Comparison of ENCODE assay signal across 2 cellular contexts in genomic region chr10:4006848-4007247, GRCh38.
A peak's percentile ranks its signal among the peaks of the same experiment; 100 is the strongest.
TF ChIP-seq lines count a peak whose summit lies in the region.

No MANE protein-coding gene starts in this region.

TF ChIP-seq in K562, 482 proteins besides CTCF, POLR2A, EP300 and RAD21 (continued from another document):
- TF ChIP-seq, protein P1, sequence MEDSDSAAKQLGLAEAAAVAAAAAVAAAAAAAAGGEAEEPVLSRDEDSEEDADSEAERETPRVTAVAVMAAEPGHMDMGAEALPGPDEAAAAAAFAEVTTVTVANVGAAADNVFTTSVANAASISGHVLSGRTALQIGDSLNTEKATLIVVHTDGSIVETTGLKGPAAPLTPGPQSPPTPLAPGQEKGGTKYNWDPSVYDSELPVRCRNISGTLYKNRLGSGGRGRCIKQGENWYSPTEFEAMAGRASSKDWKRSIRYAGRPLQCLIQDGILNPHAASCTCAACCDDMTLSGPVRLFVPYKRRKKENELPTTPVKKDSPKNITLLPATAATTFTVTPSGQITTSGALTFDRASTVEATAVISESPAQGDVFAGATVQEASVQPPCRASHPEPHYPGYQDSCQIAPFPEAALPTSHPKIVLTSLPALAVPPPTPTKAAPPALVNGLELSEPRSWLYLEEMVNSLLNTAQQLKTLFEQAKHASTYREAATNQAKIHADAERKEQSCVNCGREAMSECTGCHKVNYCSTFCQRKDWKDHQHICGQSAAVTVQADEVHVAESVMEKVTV (CRISPR knock-in tag; IDR thresholded peaks at IDR 0.05) = no peak
- TF ChIP-seq CREM (IDR thresholded peaks at IDR 0.05; ENCODE audit: low read depth) (peak; percentile 41; the same call in 1 of the 2 replicates), CEBPG (CRISPR knock-in tag; IDR thresholded peaks at IDR 0.05) (peak; percentile 39; the same call in 1 of the 2 replicates), CEBPG (tag; conservative IDR thresholded peaks at IDR 0.05 in 1 of 2, IDR thresholded peaks at IDR 0.05 in 1 of 2) (peak in 1 of 2 experiments; percentile 62; a peak in 2 of 4 replicates), SOX6 (IDR thresholded peaks at IDR 0.05) (peak; percentile 28; the same call in 1 of the 2 replicates), ILK (tag; IDR thresholded peaks at IDR 0.05; ENCODE audit: borderline replicate concordance, low read depth) (no peak), KDM1A (IDR thresholded peaks at IDR 0.05) (no peak), ZNF324 (CRISPR knock-in tag; IDR thresholded peaks at IDR 0.05) (no peak), SAFB (IDR thresholded peaks at IDR 0.05; ENCODE audit: borderline replicate concordance, low read depth, low read length) (no peak), ERF (CRISPR knock-in tag; IDR thresholded peaks at IDR 0.05) (no peak), SMAD2 (IDR thresholded peaks at IDR 0.05; ENCODE audit: low read depth, low read length) (no peak), ZBTB49 (CRISPR knock-in tag; IDR thresholded peaks at IDR 0.05; ENCODE audit: borderline replicate concordance) (no peak), FUS (optimal IDR thresholded peaks at IDR 0.05; ENCODE audit: low read depth, low read length) (no peak), NEUROD1 (IDR thresholded peaks at IDR 0.05; ENCODE audit: borderline replicate concordance, low read depth, low read length, partially characterized antibody) (no peak), GABPA (tag; conservative IDR thresholded peaks at IDR 0.05; ENCODE audit: low read depth) (no peak), TCFL5 (CRISPR knock-in tag; conservative IDR thresholded peaks at IDR 0.05) (no peak), ZKSCAN8 (CRISPR knock-in tag; IDR thresholded peaks at IDR 0.05) (no peak), ZNF263 (CRISPR knock-in tag; IDR thresholded peaks at IDR 0.05; ENCODE audit: borderline replicate concordance) (no peak), PHB2 (IDR thresholded peaks at IDR 0.05; ENCODE audit: low read depth) (no peak)
- TF ChIP-seq, protein P2, sequence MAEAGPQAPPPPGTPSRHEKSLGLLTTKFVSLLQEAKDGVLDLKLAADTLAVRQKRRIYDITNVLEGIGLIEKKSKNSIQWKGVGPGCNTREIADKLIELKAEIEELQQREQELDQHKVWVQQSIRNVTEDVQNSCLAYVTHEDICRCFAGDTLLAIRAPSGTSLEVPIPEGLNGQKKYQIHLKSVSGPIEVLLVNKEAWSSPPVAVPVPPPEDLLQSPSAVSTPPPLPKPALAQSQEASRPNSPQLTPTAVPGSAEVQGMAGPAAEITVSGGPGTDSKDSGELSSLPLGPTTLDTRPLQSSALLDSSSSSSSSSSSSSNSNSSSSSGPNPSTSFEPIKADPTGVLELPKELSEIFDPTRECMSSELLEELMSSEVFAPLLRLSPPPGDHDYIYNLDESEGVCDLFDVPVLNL (CRISPR knock-in tag; IDR thresholded peaks at IDR 0.05; ENCODE audit: low read depth) = no peak
TF ChIP-seq in K562: peak in this region for 5.

TF ChIP-seq in WTC11, 78 proteins besides CTCF, POLR2A, EP300 and RAD21 (continued from another document):
- TF ChIP-seq, protein P2 (CRISPR knock-in tag; IDR thresholded peaks at IDR 0.05; ENCODE audit: borderline replicate concordance, low read depth) = no peak
- TF ChIP-seq ZNF532 (CRISPR knock-in tag; IDR thresholded peaks at IDR 0.05; ENCODE audit: borderline replicate concordance) (no peak), MXD4 (CRISPR knock-in tag; IDR thresholded peaks at IDR 0.05; ENCODE audit: borderline replicate concordance) (no peak), IRF1 (CRISPR knock-in tag; IDR thresholded peaks at IDR 0.05) (no peak), EMX1 (CRISPR knock-in tag; IDR thresholded peaks at IDR 0.05) (no peak), ZNF263 (CRISPR knock-in tag; IDR thresholded peaks at IDR 0.05; ENCODE audit: low read depth) (no peak), RELA (CRISPR knock-in tag; IDR thresholded peaks at IDR 0.05; ENCODE audit: borderline replicate concordance) (no peak), CDX4 (CRISPR knock-in tag; IDR thresholded peaks at IDR 0.05; ENCODE audit: borderline replicate concordance) (no peak), NR1H2 (CRISPR knock-in tag; IDR thresholded peaks at IDR 0.05) (no peak), ZNF425 (CRISPR knock-in tag; conservative IDR thresholded peaks at IDR 0.05) (no peak), HMGA2 (CRISPR knock-in tag; IDR thresholded peaks at IDR 0.05) (no peak), PRRX2 (CRISPR knock-in tag; IDR thresholded peaks at IDR 0.05) (no peak), NR3C1 (CRISPR knock-in tag; conservative IDR thresholded peaks at IDR 0.05; ENCODE audit: low read depth) (no peak), JAZF1 (CRISPR knock-in tag; IDR thresholded peaks at IDR 0.05) (no peak)
- TF ChIP-seq, protein P3, sequence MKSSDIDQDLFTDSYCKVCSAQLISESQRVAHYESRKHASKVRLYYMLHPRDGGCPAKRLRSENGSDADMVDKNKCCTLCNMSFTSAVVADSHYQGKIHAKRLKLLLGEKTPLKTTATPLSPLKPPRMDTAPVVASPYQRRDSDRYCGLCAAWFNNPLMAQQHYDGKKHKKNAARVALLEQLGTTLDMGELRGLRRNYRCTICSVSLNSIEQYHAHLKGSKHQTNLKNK (CRISPR knock-in tag; IDR thresholded peaks at IDR 0.05) = no peak
- TF ChIP-seq, protein P4, sequence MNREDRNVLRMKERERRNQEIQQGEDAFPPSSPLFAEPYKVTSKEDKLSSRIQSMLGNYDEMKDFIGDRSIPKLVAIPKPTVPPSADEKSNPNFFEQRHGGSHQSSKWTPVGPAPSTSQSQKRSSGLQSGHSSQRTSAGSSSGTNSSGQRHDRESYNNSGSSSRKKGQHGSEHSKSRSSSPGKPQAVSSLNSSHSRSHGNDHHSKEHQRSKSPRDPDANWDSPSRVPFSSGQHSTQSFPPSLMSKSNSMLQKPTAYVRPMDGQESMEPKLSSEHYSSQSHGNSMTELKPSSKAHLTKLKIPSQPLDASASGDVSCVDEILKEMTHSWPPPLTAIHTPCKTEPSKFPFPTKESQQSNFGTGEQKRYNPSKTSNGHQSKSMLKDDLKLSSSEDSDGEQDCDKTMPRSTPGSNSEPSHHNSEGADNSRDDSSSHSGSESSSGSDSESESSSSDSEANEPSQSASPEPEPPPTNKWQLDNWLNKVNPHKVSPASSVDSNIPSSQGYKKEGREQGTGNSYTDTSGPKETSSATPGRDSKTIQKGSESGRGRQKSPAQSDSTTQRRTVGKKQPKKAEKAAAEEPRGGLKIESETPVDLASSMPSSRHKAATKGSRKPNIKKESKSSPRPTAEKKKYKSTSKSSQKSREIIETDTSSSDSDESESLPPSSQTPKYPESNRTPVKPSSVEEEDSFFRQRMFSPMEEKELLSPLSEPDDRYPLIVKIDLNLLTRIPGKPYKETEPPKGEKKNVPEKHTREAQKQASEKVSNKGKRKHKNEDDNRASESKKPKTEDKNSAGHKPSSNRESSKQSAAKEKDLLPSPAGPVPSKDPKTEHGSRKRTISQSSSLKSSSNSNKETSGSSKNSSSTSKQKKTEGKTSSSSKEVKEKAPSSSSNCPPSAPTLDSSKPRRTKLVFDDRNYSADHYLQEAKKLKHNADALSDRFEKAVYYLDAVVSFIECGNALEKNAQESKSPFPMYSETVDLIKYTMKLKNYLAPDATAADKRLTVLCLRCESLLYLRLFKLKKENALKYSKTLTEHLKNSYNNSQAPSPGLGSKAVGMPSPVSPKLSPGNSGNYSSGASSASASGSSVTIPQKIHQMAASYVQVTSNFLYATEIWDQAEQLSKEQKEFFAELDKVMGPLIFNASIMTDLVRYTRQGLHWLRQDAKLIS (CRISPR knock-in tag; IDR thresholded peaks at IDR 0.05; ENCODE audit: borderline replicate concordance) = no peak
